ENCODE assay signal across 1 cellular context in the genomic region with DNA sequence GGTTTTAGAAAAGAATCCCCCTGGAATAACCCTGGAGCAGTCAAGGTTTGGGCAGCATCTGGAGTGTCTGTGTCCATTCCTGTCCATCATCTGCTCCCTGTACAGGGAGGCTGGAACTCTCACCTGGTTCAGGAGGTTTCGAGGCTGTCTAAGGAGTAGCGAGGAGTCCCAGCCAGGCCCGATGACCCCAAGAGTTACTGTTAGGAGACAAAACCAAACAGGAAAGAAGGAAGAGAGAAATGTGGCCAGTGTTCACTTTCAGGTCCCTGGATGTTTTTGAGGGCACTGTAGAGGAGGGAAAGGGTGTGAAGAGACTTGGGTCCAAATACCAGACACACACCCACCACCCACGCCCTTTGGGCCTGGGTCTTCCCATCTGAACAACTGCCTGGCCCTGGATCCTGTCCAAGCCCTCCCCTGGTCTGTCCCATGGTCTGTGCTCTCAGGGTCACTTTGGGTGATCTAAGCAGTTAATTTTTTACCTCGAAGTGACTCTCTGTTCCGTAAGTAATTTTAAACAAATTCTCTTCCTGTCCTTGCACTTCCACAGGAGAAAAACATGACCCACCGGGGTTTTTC.
A peak's percentile ranks its signal among the peaks of the same experiment; 100 is the strongest.
TF ChIP-seq lines count a peak whose summit lies in the region.

No MANE protein-coding gene starts in this region.

TF ChIP-seq in HepG2, 621 proteins besides CTCF, POLR2A, EP300 and RAD21 (continued from another document and continues in another):
- TF ChIP-seq, protein P1, sequence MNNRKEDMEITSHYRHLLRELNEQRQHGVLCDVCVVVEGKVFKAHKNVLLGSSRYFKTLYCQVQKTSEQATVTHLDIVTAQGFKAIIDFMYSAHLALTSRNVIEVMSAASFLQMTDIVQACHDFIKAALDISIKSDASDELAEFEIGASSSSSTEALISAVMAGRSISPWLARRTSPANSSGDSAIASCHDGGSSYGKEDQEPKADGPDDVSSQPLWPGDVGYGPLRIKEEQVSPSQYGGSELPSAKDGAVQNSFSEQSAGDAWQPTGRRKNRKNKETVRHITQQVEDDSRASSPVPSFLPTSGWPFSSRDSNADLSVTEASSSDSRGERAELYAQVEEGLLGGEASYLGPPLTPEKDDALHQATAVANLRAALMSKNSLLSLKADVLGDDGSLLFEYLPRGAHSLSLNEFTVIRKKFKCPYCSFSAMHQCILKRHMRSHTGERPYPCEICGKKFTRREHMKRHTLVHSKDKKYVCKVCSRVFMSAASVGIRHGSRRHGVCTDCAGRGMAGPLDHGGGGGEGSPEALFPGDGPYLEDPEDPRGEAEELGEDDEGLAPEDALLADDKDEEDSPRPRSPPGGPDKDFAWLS (CRISPR knock-in tag; IDR thresholded peaks at IDR 0.05; ENCODE audit: borderline replicate concordance), result no peak
- TF ChIP-seq NRL (CRISPR knock-in tag; IDR thresholded peaks at IDR 0.05; ENCODE audit: borderline replicate concordance) (no peak), SIN3B (IDR thresholded peaks at IDR 0.05; ENCODE audit: low read length) (no peak), BHLHE40 (IDR thresholded peaks at IDR 0.05; ENCODE audit: low read length) (no peak), ZNF264 (CRISPR knock-in tag; IDR thresholded peaks at IDR 0.05) (no peak), RBM22 (optimal IDR thresholded peaks at IDR 0.05; ENCODE audit: low read length) (peak; percentile 56), KDM6A (CRISPR knock-in tag; IDR thresholded peaks at IDR 0.05; ENCODE audit: low read depth) (no peak), ZNF878 (CRISPR knock-in tag; IDR thresholded peaks at IDR 0.05) (no peak), FLYWCH1 (CRISPR knock-in tag; IDR thresholded peaks at IDR 0.05) (no peak), SNAI1 (CRISPR knock-in tag; IDR thresholded peaks at IDR 0.05; ENCODE audit: borderline replicate concordance) (no peak), ARHGAP35 (CRISPR knock-in tag; IDR thresholded peaks at IDR 0.05; ENCODE audit: borderline replicate concordance) (no peak), GATA4 (IDR thresholded peaks at IDR 0.05; ENCODE audit: borderline replicate concordance, low read depth) (no peak), HOXA3 (CRISPR knock-in tag; IDR thresholded peaks at IDR 0.05) (peak; percentile 73; the same call in 1 of the 2 replicates), RFX5 (IDR thresholded peaks at IDR 0.05; ENCODE audit: low read depth, low read length) (no peak), YEATS4 (CRISPR knock-in tag; IDR thresholded peaks at IDR 0.05; ENCODE audit: borderline replicate concordance) (no peak), ZNF607 (CRISPR knock-in tag; IDR thresholded peaks at IDR 0.05; ENCODE audit: borderline replicate concordance) (no peak), ZNF124 (CRISPR knock-in tag; IDR thresholded peaks at IDR 0.05) (0 out of 2 replicates have a peak, but pooled peaks have one; percentile 9), MBD4 (IDR thresholded peaks at IDR 0.05; ENCODE audit: borderline replicate concordance, low read length) (no peak), CHCHD3 (CRISPR knock-in tag; IDR thresholded peaks at IDR 0.05) (no peak), ZNF180 (CRISPR knock-in tag; IDR thresholded peaks at IDR 0.05; ENCODE audit: borderline replicate concordance, low read depth) (no peak), ZFP90 (CRISPR knock-in tag; IDR thresholded peaks at IDR 0.05; ENCODE audit: borderline replicate concordance) (peak; percentile 69; the same call in 1 of the 2 replicates), JUN (CRISPR knock-in tag; IDR thresholded peaks at IDR 0.05) (0 out of 2 replicates have a peak, but pooled peaks have one; percentile 35), SOX6 (IDR thresholded peaks at IDR 0.05) (no peak), SOX6 (CRISPR knock-in tag; IDR thresholded peaks at IDR 0.05) (no peak), TSC22D2 (CRISPR knock-in tag; IDR thresholded peaks at IDR 0.05; ENCODE audit: borderline replicate concordance) (no peak)
- TF ChIP-seq, protein P2, sequence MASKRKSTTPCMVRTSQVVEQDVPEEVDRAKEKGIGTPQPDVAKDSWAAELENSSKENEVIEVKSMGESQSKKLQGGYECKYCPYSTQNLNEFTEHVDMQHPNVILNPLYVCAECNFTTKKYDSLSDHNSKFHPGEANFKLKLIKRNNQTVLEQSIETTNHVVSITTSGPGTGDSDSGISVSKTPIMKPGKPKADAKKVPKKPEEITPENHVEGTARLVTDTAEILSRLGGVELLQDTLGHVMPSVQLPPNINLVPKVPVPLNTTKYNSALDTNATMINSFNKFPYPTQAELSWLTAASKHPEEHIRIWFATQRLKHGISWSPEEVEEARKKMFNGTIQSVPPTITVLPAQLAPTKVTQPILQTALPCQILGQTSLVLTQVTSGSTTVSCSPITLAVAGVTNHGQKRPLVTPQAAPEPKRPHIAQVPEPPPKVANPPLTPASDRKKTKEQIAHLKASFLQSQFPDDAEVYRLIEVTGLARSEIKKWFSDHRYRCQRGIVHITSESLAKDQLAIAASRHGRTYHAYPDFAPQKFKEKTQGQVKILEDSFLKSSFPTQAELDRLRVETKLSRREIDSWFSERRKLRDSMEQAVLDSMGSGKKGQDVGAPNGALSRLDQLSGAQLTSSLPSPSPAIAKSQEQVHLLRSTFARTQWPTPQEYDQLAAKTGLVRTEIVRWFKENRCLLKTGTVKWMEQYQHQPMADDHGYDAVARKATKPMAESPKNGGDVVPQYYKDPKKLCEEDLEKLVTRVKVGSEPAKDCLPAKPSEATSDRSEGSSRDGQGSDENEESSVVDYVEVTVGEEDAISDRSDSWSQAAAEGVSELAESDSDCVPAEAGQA (IDR thresholded peaks at IDR 0.05; ENCODE audit: low read depth), result no peak
- TF ChIP-seq, protein P2 (CRISPR knock-in tag; IDR thresholded peaks at IDR 0.05; ENCODE audit: borderline replicate concordance), result no peak
- TF ChIP-seq, protein P3, sequence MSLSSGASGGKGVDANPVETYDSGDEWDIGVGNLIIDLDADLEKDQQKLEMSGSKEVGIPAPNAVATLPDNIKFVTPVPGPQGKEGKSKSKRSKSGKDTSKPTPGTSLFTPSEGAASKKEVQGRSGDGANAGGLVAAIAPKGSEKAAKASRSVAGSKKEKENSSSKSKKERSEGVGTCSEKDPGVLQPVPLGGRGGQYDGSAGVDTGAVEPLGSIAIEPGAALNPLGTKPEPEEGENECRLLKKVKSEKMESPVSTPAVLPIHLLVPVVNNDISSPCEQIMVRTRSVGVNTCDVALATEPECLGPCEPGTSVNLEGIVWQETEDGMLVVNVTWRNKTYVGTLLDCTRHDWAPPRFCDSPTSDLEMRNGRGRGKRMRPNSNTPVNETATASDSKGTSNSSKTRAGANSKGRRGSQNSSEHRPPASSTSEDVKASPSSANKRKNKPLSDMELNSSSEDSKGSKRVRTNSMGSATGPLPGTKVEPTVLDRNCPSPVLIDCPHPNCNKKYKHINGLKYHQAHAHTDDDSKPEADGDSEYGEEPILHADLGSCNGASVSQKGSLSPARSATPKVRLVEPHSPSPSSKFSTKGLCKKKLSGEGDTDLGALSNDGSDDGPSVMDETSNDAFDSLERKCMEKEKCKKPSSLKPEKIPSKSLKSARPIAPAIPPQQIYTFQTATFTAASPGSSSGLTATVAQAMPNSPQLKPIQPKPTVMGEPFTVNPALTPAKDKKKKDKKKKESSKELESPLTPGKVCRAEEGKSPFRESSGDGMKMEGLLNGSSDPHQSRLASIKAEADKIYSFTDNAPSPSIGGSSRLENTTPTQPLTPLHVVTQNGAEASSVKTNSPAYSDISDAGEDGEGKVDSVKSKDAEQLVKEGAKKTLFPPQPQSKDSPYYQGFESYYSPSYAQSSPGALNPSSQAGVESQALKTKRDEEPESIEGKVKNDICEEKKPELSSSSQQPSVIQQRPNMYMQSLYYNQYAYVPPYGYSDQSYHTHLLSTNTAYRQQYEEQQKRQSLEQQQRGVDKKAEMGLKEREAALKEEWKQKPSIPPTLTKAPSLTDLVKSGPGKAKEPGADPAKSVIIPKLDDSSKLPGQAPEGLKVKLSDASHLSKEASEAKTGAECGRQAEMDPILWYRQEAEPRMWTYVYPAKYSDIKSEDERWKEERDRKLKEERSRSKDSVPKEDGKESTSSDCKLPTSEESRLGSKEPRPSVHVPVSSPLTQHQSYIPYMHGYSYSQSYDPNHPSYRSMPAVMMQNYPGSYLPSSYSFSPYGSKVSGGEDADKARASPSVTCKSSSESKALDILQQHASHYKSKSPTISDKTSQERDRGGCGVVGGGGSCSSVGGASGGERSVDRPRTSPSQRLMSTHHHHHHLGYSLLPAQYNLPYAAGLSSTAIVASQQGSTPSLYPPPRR (CRISPR knock-in tag; IDR thresholded peaks at IDR 0.05; ENCODE audit: borderline replicate concordance), result peak; percentile 68; the same call in 1 of the 2 replicates
- TF ChIP-seq, protein P4, sequence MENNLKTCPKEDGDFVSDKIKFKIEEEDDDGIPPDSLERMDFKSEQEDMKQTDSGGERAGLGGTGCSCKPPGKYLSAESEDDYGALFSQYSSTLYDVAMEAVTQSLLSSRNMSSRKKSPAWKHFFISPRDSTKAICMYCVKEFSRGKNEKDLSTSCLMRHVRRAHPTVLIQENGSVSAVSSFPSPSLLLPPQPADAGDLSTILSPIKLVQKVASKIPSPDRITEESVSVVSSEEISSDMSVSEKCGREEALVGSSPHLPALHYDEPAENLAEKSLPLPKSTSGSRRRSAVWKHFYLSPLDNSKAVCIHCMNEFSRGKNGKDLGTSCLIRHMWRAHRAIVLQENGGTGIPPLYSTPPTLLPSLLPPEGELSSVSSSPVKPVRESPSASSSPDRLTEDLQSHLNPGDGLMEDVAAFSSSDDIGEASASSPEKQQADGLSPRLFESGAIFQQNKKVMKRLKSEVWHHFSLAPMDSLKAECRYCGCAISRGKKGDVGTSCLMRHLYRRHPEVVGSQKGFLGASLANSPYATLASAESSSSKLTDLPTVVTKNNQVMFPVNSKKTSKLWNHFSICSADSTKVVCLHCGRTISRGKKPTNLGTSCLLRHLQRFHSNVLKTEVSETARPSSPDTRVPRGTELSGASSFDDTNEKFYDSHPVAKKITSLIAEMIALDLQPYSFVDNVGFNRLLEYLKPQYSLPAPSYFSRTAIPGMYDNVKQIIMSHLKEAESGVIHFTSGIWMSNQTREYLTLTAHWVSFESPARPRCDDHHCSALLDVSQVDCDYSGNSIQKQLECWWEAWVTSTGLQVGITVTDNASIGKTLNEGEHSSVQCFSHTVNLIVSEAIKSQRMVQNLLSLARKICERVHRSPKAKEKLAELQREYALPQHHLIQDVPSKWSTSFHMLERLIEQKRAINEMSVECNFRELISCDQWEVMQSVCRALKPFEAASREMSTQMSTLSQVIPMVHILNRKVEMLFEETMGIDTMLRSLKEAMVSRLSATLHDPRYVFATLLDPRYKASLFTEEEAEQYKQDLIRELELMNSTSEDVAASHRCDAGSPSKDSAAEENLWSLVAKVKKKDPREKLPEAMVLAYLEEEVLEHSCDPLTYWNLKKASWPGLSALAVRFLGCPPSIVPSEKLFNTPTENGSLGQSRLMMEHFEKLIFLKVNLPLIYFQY (CRISPR knock-in tag; IDR thresholded peaks at IDR 0.05; ENCODE audit: borderline replicate concordance), result peak; percentile 71; the same call in 1 of the 2 replicates
- TF ChIP-seq, protein P5, sequence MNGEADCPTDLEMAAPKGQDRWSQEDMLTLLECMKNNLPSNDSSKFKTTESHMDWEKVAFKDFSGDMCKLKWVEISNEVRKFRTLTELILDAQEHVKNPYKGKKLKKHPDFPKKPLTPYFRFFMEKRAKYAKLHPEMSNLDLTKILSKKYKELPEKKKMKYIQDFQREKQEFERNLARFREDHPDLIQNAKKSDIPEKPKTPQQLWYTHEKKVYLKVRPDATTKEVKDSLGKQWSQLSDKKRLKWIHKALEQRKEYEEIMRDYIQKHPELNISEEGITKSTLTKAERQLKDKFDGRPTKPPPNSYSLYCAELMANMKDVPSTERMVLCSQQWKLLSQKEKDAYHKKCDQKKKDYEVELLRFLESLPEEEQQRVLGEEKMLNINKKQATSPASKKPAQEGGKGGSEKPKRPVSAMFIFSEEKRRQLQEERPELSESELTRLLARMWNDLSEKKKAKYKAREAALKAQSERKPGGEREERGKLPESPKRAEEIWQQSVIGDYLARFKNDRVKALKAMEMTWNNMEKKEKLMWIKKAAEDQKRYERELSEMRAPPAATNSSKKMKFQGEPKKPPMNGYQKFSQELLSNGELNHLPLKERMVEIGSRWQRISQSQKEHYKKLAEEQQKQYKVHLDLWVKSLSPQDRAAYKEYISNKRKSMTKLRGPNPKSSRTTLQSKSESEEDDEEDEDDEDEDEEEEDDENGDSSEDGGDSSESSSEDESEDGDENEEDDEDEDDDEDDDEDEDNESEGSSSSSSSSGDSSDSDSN (CRISPR knock-in tag; IDR thresholded peaks at IDR 0.05), result no peak
- TF ChIP-seq, protein P6, sequence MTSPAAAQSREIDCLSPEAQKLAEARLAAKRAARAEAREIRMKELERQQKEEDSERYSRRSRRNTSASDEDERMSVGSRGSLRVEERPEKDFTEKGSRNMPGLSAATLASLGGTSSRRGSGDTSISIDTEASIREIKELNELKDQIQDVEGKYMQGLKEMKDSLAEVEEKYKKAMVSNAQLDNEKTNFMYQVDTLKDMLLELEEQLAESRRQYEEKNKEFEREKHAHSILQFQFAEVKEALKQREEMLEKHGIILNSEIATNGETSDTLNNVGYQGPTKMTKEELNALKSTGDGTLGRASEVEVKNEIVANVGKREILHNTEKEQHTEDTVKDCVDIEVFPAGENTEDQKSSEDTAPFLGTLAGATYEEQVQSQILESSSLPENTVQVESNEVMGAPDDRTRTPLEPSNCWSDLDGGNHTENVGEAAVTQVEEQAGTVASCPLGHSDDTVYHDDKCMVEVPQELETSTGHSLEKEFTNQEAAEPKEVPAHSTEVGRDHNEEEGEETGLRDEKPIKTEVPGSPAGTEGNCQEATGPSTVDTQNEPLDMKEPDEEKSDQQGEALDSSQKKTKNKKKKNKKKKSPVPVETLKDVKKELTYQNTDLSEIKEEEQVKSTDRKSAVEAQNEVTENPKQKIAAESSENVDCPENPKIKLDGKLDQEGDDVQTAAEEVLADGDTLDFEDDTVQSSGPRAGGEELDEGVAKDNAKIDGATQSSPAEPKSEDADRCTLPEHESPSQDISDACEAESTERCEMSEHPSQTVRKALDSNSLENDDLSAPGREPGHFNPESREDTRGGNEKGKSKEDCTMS (CRISPR knock-in tag; conservative IDR thresholded peaks at IDR 0.05), result no peak
